Comparison of ENCODE assay signal across 1 cellular context in genomic region chr3:11638669-11639402, GRCh38.
TF ChIP-seq lines count a peak whose summit lies in the region.

No MANE protein-coding gene starts in this region.

TF ChIP-seq in HEK293, 187 proteins besides CTCF, POLR2A, EP300 and RAD21 (continued from another document):
- TF ChIP-seq PRDM2 (tag by site-specific recombination; IDR thresholded peaks at IDR 0.05; ENCODE audit: borderline replicate concordance) (no peak), SP7 (tag by site-specific recombination; IDR thresholded peaks at IDR 0.05) (peak; percentile 99), ZNF426 (tag by site-specific recombination; IDR thresholded peaks at IDR 0.05) (no peak), ZBTB8A (tag by site-specific recombination; IDR thresholded peaks at IDR 0.05) (0 out of 2 replicates have a peak, but pooled peaks have one; percentile 15), ZEB2 (tag by site-specific recombination; IDR thresholded peaks at IDR 0.05) (peak; percentile 48), ZNF560 (tag by site-specific recombination; IDR thresholded peaks at IDR 0.05; ENCODE audit: borderline replicate concordance) (no peak), ZNF112 (tag by site-specific recombination; IDR thresholded peaks at IDR 0.05) (no peak), KLF16 (tag by site-specific recombination; IDR thresholded peaks at IDR 0.05) (no peak), ZNF600 (tag by site-specific recombination; IDR thresholded peaks at IDR 0.05) (peak; percentile 28; the same call in 1 of the 2 replicates), ELK4 (IDR thresholded peaks at IDR 0.05; ENCODE audit: borderline replicate concordance, low read depth, low read length) (no peak), KLF1 (tag by site-specific recombination; IDR thresholded peaks at IDR 0.05) (no peak), ZNF792 (tag by site-specific recombination; IDR thresholded peaks at IDR 0.05) (no peak), SP3 (tag by site-specific recombination; IDR thresholded peaks at IDR 0.05) (no peak), ZNF248 (tag by site-specific recombination; IDR thresholded peaks at IDR 0.05) (no peak), KLF17 (tag by site-specific recombination; IDR thresholded peaks at IDR 0.05) (no peak), ZBTB48 (tag by site-specific recombination; IDR thresholded peaks at IDR 0.05) (peak; percentile 74; the same call in 1 of the 2 replicates), ZNF324 (tag by site-specific recombination; IDR thresholded peaks at IDR 0.05) (no peak), REST (tag by site-specific recombination; IDR thresholded peaks at IDR 0.05) (no peak)
